ENCODE assay signal across 19 cellular contexts in the genomic region with DNA sequence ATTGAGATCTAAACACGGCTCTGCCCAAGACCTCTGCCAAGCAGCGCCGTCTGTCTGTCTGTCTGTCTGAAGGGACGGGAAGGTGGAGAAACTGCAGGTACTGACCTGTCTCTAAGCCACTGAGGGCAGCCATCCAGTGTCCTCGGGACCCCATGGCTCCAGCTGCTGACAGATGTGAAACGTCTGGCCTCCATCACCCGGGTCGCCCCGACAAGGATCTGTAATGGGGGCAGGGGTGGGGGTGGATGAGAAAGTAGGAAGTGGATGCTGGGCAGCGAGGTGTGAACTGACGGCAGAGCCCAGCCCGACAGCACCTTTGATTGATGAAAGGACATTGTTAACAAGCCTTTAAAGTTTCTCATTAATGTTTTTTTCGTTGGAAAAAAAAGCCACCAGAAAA.
DNase-seq lines count a peak whose midpoint lies in the region; ATAC-seq and TF ChIP-seq lines count a peak whose summit lies in the region.
"Had no signal": no experiment of that assay in that cellular context is flagged by ENCODE, and none has a peak within 500 bp of the region (broad histone marks: within the 10 kb centered on the region; RNA-seq: fewer than 3 reads in every experiment).

No MANE protein-coding gene starts in this region.

- H3K9me3 Mint-ChIP-seq in natural killer cell, result no peaks in the 10 kb centered on the region
- no peaks in the 10 kb centered on the region for H3K9me3 Mint-ChIP-seq in natural killer cell treated with Interleukin-12 subunit alpha and Interleukin-12 subunit beta and Interleukin-15 and Interleukin-18, amount 100 ng/mL, for 72 hours
- H3K9me3 Mint-ChIP-seq: GM23338 had no signal

- no peaks in the 10 kb centered on the region for H3K4me1 ChIP-seq in spleen

- H3K4me1 Mint-ChIP-seq in natural killer cell, result peaks cover 0 to 5% of the 10 kb centered on the region in 2 donors
- no peaks in the 10 kb centered on the region for H3K4me1 Mint-ChIP-seq in natural killer cell treated with Interleukin-12 subunit alpha and Interleukin-12 subunit beta and Interleukin-15 and Interleukin-18, amount 100 ng/mL, for 72 hours (ENCODE audit: low read depth in 2 of 2)
- H3K4me1 Mint-ChIP-seq: CD4-positive, alpha-beta memory T cell; GM23338 had no signal

- H3K27me3 Mint-ChIP-seq in natural killer cell (ENCODE audit: low read depth in 2 of 2), result no peaks in the 10 kb centered on the region
- H3K27me3 Mint-ChIP-seq in natural killer cell treated with Interleukin-12 subunit alpha and Interleukin-12 subunit beta and Interleukin-15 and Interleukin-18, amount 100 ng/mL, for 72 hours, result no peaks in the 10 kb centered on the region
- H3K27me3 Mint-ChIP-seq: CD4-positive, alpha-beta memory T cell had no signal

- H3K4me3 ChIP-seq in spleen, result no peak overlapping the region
- H3K4me3 ChIP-seq: GM23338 had no signal

- H3K27ac Mint-ChIP-seq in natural killer cell, result no peak overlapping the region
- H3K27ac Mint-ChIP-seq in natural killer cell treated with Interleukin-12 subunit alpha and Interleukin-12 subunit beta and Interleukin-15 and Interleukin-18, amount 100 ng/mL, for 72 hours, result no peak overlapping the region
- H3K27ac Mint-ChIP-seq: GM23338 had no signal

- H3K4me3 Mint-ChIP-seq in natural killer cell, result no peak overlapping the region
- no peak overlapping the region for H3K4me3 Mint-ChIP-seq in natural killer cell treated with Interleukin-12 subunit alpha and Interleukin-12 subunit beta and Interleukin-15 and Interleukin-18, amount 100 ng/mL, for 72 hours
- H3K4me3 Mint-ChIP-seq: CD4-positive, alpha-beta memory T cell; GM23338 had no signal

- WGBS in spleen, 5 donors, result 78 to 87% (median 81%) methylated on average over 13 of the region's 13 CpGs

- no peak for TF ChIP-seq POLR2A in spleen (IDR thresholded peaks at IDR 0.05)

- DNase-seq in natural killer cell, result peak; percentile 3
- DNase-seq in natural killer cell treated with Interleukin-12 subunit alpha and Interleukin-12 subunit beta and Interleukin-15 and Interleukin-18, amount 100 ng/mL, for 72 hours (ENCODE audit: low spot score), result no peak
- peak; percentile 36 for DNase-seq in islet precursor cell
- DNase-seq in spleen, result peak; percentile 55
- DNase-seq in GOT3 (lab: John Stamatoyannopoulos, UW), result no peak
- no peak for DNase-seq in activated gamma-delta T cell treated with Interleukin-2 at 50 U/mL for 16 hours
- DNase-seq in NCI-H1048 (lab: John Stamatoyannopoulos, UW), result no peak
- no peak for DNase-seq in effector CD8-positive, alpha-beta T cell (lab: John Stamatoyannopoulos, UW)
- DNase-seq: AML-193; CD4-positive, alpha-beta memory T cell; DMS79 treated with DMSO at 0.1 percent for 48 hours; KBM-7; NCI-H1092 treated with DMSO at 0.1 percent for 48 hours; NCI-H1694; NCI-H69; NK-92 treated with Interleukin-12 subunit alpha and Interleukin-12 subunit beta, amount 100 ng/mL, for 24 hours; OCI-M1; RPMI8226 had no signal

- peaks cover 0 to 61% (median 26%) of the 10 kb centered on the region in 6 donors for H3K36me3 ChIP-seq in spleen

- no peaks in the 10 kb centered on the region for H3K27me3 ChIP-seq in spleen (replicated peaks in 1 of 7)

- TF ChIP-seq CTCF in natural killer cell (IDR thresholded peaks at IDR 0.05), result no peak
- TF ChIP-seq CTCF in spleen (IDR thresholded peaks at IDR 0.05 in 8 of 11, conservative IDR thresholded peaks at IDR 0.05 in 3 of 11), result no peak

- ATAC-seq in natural killer cell, result no peak
- no peak for ATAC-seq in natural killer cell treated with Interleukin-12 subunit alpha and Interleukin-12 subunit beta and Interleukin-15 and Interleukin-18, amount 100 ng/mL, for 72 hours
- ATAC-seq: GM23338 had no signal

- intact Hi-C loops in natural killer cell (cut with micrococcal nuclease), result no loop called here
- intact Hi-C loops in spleen (cut with DNase I; ENCODE audit: low total_unique reads), result no loop called here

- no peaks in the 10 kb centered on the region for H3K36me3 Mint-ChIP-seq in natural killer cell
- H3K36me3 Mint-ChIP-seq in natural killer cell treated with Interleukin-12 subunit alpha and Interleukin-12 subunit beta and Interleukin-15 and Interleukin-18, amount 100 ng/mL, for 72 hours, result no peaks in the 10 kb centered on the region

- H3K27ac ChIP-seq in spleen, result no peak overlapping the region

- H3K9me3 ChIP-seq in spleen, result peaks cover 0 to 4% (median 0%) of the 10 kb centered on the region in 8 donors

Comparison
In these comparisons a context has a peak if more than half of its experiments do, and no peak if none do; other contexts are left out.
1. DNase-seq: peak in natural killer cell (single experiment), islet precursor cell (single experiment) and spleen (single experiment); none in natural killer cell treated with Interleukin-12 subunit alpha and Interleukin-12 subunit beta and Interleukin-15 and Interleukin-18, amount 100 ng/mL, for 72 hours (single experiment), GOT3 (single experiment), activated gamma-delta T cell treated with Interleukin-2 at 50 U/mL for 16 hours (single experiment), NCI-H1048 (single experiment) and effector CD8-positive, alpha-beta T cell (single experiment).